ENCODE assay signal across 28 cellular contexts in the genomic region with DNA sequence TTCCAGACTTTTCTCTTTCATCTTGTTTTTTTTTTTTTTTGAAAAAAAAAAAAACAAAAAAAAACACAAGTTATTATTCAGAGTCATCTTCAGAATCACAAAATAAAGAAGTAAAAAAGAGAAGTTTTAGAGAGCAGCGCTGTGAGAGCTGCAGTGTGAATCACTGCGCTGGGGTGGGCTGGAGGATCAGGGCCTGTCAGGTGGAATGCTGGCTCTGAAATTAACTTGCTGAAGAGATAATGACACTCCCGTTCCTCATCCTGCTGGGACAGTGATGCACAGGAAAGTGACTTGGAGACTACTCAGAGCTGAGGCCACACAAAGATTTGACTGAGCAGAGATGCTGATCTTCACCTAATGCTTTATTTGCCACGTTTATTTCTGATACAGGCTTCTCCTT. TPM values are rescaled to one million over a fixed set of nuclear protein-coding genes. Genes with fewer than 3 reads are reported as not detected.
"Had no signal": no experiment of that assay in that cellular context is flagged by ENCODE, and none has a peak within 500 bp of the region (broad histone marks: within the 10 kb centered on the region; RNA-seq: fewer than 3 reads in every experiment).

No MANE protein-coding gene starts in this region.

- H3K9me3 Mint-ChIP-seq: activated CD4-positive, alpha-beta T cell treated with anti-CD3 and anti-CD28 coated beads, Interleukin-2, amount 10 ng/mL, durations not matched to agents 24 days and 14 days; activated CD8-positive, alpha-beta T cell treated with anti-CD3 and anti-CD28 coated beads for 36 hours; activated naive CD4-positive, alpha-beta T cell treated with anti-CD3 and anti-CD28 coated beads, Interleukin-2, amount 50 U/mL, for 24 hours; activated T-cell treated with anti-CD3 and anti-CD28 coated beads, Interleukin-2, amount 50 U/mL, for 72 hours; memory B cell; neural progenitor cell; T-cell had no signal

- H3K36me3 ChIP-seq: ascending aorta, breast epithelium, gastrocnemius medialis, heart right ventricle, neural progenitor cell, prostate gland, right atrium auricular region, transverse colon had no signal

- H3K36me3 Mint-ChIP-seq: immature natural killer cell, T-cell had no signal

- H3K27me3 ChIP-seq: ascending aorta, breast epithelium, gastrocnemius medialis, heart right ventricle, neural progenitor cell, right atrium auricular region, transverse colon had no signal

- H3K9me3 ChIP-seq: ascending aorta, breast epithelium, gastrocnemius medialis, heart right ventricle, prostate gland, right atrium auricular region, transverse colon had no signal

- H3K9ac ChIP-seq: neural progenitor cell had no signal

- H3K4me1 ChIP-seq: breast epithelium, gastrocnemius medialis, prostate gland, right atrium auricular region, transverse colon had no signal

- DNase-seq: activated CD4-positive, alpha-beta T cell treated with anti-CD3 and anti-CD28 coated beads, Interleukin-2, amount 10 ng/mL, durations not matched to agents 24 days and 14 days; activated CD4-positive, CD25-positive, alpha-beta regulatory T cell; activated CD8-positive, alpha-beta T cell treated with anti-CD3 and anti-CD28 coated beads for 36 hours; activated effector memory CD4-positive, alpha-beta T cell treated with anti-CD3 and anti-CD28 coated beads, Interleukin-2, amount 50 U/mL, for 16 hours; activated T-cell treated with anti-CD3 and anti-CD28 coated beads, Interleukin-2, amount 50 U/mL, for 72 hours; effector CD8-positive, alpha-beta T cell; gastrocnemius medialis; heart right ventricle; immature natural killer cell; kidney glomerular epithelial cell; left ventricle myocardium superior; stimulated activated CD4-positive, alpha-beta T cell treated with anti-CD3 and anti-CD28 coated beads, Interleukin-2, amount 100 ng/mL, for 24 hours; stimulated activated naive CD8-positive, alpha-beta T cell treated with anti-CD3 and anti-CD28 coated beads, Interleukin-15, Interleukin-2, amounts not matched to agents 100 U/mL and 50 U/mL, for 24 hours; substantia nigra; transverse colon had no signal

- H3K4me2 ChIP-seq: neural progenitor cell had no signal

- H3K27me3 Mint-ChIP-seq: memory B cell had no signal

- H3K4me3 Mint-ChIP-seq: activated CD4-positive, alpha-beta T cell treated with anti-CD3 and anti-CD28 coated beads, Interleukin-2, amount 10 ng/mL, durations not matched to agents 24 days and 14 days; activated CD8-positive, alpha-beta T cell treated with anti-CD3 and anti-CD28 coated beads for 36 hours; activated naive CD4-positive, alpha-beta T cell treated with anti-CD3 and anti-CD28 coated beads, Interleukin-2, amount 50 U/mL, for 24 hours; activated T-cell treated with anti-CD3 and anti-CD28 coated beads, Interleukin-2, amount 50 U/mL, for 72 hours; immature natural killer cell; memory B cell; neural progenitor cell; T-cell had no signal

- ATAC-seq: activated CD8-positive, alpha-beta T cell treated with anti-CD3 and anti-CD28 coated beads for 36 hours; activated T-cell treated with anti-CD3 and anti-CD28 coated beads, Interleukin-2, amount 50 U/mL, for 72 hours; esophagus mucosa; gastrocnemius medialis; left ventricle myocardium superior; stimulated activated naive CD8-positive, alpha-beta T cell treated with anti-CD3 and anti-CD28 coated beads, Interleukin-15, Interleukin-2, amounts not matched to agents 100 U/mL and 50 U/mL, for 24 hours; T-cell had no signal

- H3K27ac Mint-ChIP-seq: activated CD4-positive, alpha-beta T cell treated with anti-CD3 and anti-CD28 coated beads, Interleukin-2, amount 10 ng/mL, durations not matched to agents 24 days and 14 days; activated CD8-positive, alpha-beta T cell treated with anti-CD3 and anti-CD28 coated beads for 36 hours; activated naive CD4-positive, alpha-beta T cell treated with anti-CD3 and anti-CD28 coated beads, Interleukin-2, amount 50 U/mL, for 24 hours; activated T-cell treated with anti-CD3 and anti-CD28 coated beads, Interleukin-2, amount 50 U/mL, for 72 hours; memory B cell; neural progenitor cell; T-cell had no signal

- H3K27ac ChIP-seq: gastrocnemius medialis, neural progenitor cell, right atrium auricular region, transverse colon had no signal

- H2AFZ ChIP-seq: neural progenitor cell had no signal

- H3K4me3 ChIP-seq: ascending aorta, breast epithelium, gastrocnemius medialis, heart right ventricle, neural progenitor cell, prostate gland, right atrium auricular region, transverse colon had no signal

RNA-seq across cellular contexts. Expression of gene CLDN20, which starts 42.7 kb away (rescaled TPM):
- total RNA-seq: activated CD4-positive, alpha-beta T cell treated with anti-CD3 and anti-CD28 coated beads, Interleukin-2, amount 10 ng/mL, durations not matched to agents 24 days and 14 days; activated CD8-positive, alpha-beta T cell treated with anti-CD3 and anti-CD28 coated beads for 36 hours; activated T-cell treated with anti-CD3 and anti-CD28 coated beads, Interleukin-2, amount 50 U/mL, for 72 hours; ascending aorta; breast epithelium; cerebellum; esophagus mucosa; gastrocnemius medialis; heart right ventricle; left ventricle myocardium superior; mononuclear cell; osteocyte; prostate gland; right atrium auricular region; T-cell; transverse colon had no signal
- polyA plus RNA-seq: adipose tissue, heart right ventricle, immature natural killer cell had no signal
